1 cellular context compared by ENCODE assay signal in genomic region chr2:1492696-1493095, GRCh38.
TF ChIP-seq lines count a peak whose summit lies in the region.

No MANE protein-coding gene starts in this region.

TF ChIP-seq in IMR-90, 13 proteins besides CTCF, POLR2A, EP300 and RAD21:
- no peak for TF ChIP-seq MXI1 (IDR thresholded peaks at IDR 0.05; ENCODE audit: borderline replicate concordance, low read depth, low read length)
- TF ChIP-seq RFX5 (IDR thresholded peaks at IDR 0.05; ENCODE audit: low read depth, low read length): no peak
- no peak for TF ChIP-seq USF2 (IDR thresholded peaks at IDR 0.05; ENCODE audit: low read depth, low read length)
